19 cellular contexts compared by ENCODE assay signal in the genomic region with DNA sequence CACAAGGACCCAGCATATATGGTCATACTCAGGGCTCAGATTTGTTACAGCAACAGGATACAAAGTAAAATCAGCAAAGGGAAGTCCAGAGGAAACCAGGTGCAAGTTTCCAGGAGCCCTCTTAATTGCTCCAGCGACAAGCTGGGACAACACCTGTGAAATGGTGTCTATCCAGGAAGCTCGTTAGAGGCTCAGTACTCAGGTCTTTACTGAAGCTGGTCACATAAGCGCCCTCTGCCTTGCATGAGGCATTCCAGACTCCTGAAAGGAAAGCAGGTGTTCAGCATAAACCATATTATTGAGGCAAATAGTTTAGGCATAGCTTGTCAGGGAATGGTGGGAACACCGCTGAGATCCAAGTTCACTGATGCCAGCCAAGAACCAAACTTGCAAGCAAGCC.
DNase-seq lines count a peak whose midpoint lies in the region; ATAC-seq and TF ChIP-seq lines count a peak whose summit lies in the region.
"Had no signal": no experiment of that assay in that cellular context is flagged by ENCODE, and none has a peak within 500 bp of the region (broad histone marks: within the 10 kb centered on the region; RNA-seq: fewer than 3 reads in every experiment).

No MANE protein-coding gene starts in this region.

- no peaks in the 10 kb centered on the region for H3K36me3 ChIP-seq in Peyer's patch
- H3K36me3 ChIP-seq: HAP-1, SJCRH30 had no signal

- POLR2A ChIA-PET in WTC11 (lab: Charles Lee) = no interaction called here

- H3K4me3 ChIP-seq in Peyer's patch = no peak overlapping the region
- H3K4me3 ChIP-seq: HAP-1, SJCRH30 had no signal

- peak; percentile 61 for ATAC-seq in WTC11
- no peak for ATAC-seq in activated T-helper 17 cell treated with anti-CD3 and anti-CD28 coated beads, Interleukin-2, amount 50 U/mL, for 72 hours (replicated peaks)

- TF ChIP-seq POLR2A in Peyer's patch (IDR thresholded peaks at IDR 0.05) = no peak

- no peaks in the 10 kb centered on the region for H3K9me3 ChIP-seq in Peyer's patch
- H3K9me3 ChIP-seq: Caco-2, HAP-1, SJCRH30 had no signal

- in situ Hi-C loops in G401 (cut with HindIII; ENCODE audit: low sequenced_read_pairs) = no loop called here

- no peak overlapping the region for H3K27ac ChIP-seq in Peyer's patch
- H3K27ac ChIP-seq: C4-2B, SJCRH30 had no signal

- TF ChIP-seq CTCF in WTC11 (IDR thresholded peaks at IDR 0.05) = no peak
- TF ChIP-seq CTCF in Peyer's patch (IDR thresholded peaks at IDR 0.05) = no peak

- CTCF ChIA-PET in WTC11 (lab: Charles Lee) = interaction anchor here (0.7 to 2.7 kb wide), 3 partner anchors 10 to 174 kb away, joined by 3 to 11 read pairs (median 9); no protein-coding TSS in a partner anchor

- H3K9me3 Mint-ChIP-seq in WTC11 = no peaks in the 10 kb centered on the region
- no peaks in the 10 kb centered on the region for H3K9me3 Mint-ChIP-seq in activated T-helper 17 cell treated with anti-CD3 and anti-CD28 coated beads, Interleukin-2, amount 50 U/mL, for 72 hours
- H3K9me3 Mint-ChIP-seq: IgD-negative memory B cell had no signal

- no peaks in the 10 kb centered on the region for H3K4me1 ChIP-seq in Peyer's patch
- H3K4me1 ChIP-seq: Caco-2, HAP-1, SJCRH30 had no signal

- no peaks in the 10 kb centered on the region for H3K36me3 Mint-ChIP-seq in WTC11
- H3K36me3 Mint-ChIP-seq in activated T-helper 17 cell treated with anti-CD3 and anti-CD28 coated beads, Interleukin-2, amount 50 U/mL, for 72 hours (ENCODE audit: low read depth) = no peaks in the 10 kb centered on the region
- H3K36me3 Mint-ChIP-seq: IgD-negative memory B cell had no signal

- DNase-seq in G401 (ENCODE audit: low spot score) (peak; percentile 12), NCI-H2081 (lab: John Stamatoyannopoulos, UW) (peak; percentile 60 to 89), NCI-H345 (lab: John Stamatoyannopoulos, UW) (peak; percentile 31), WTC11 (ENCODE audit: low spot score) (no peak), COLO829 (ENCODE audit: low spot score) (no peak), Peyer's patch (no peak)
- no peak for DNase-seq in stimulated activated CD4-positive, alpha-beta T cell treated with anti-CD3 and anti-CD28 coated beads, Interleukin-2, amount 100 ng/mL, for 48 hours
- DNase-seq: Caco-2; DMS79; NCI-H1930; NK-92 treated with Interleukin-12 subunit alpha and Interleukin-12 subunit beta, amount 100 ng/mL, for 24 hours; OCI-M1; RPMI8226; SJCRH30; T-helper 2 cell had no signal

- H3K27me3 Mint-ChIP-seq in WTC11 (ENCODE audit: low read depth) = no peaks in the 10 kb centered on the region; the same call in 1 of the 2 replicates
- H3K27me3 Mint-ChIP-seq in activated T-helper 17 cell treated with anti-CD3 and anti-CD28 coated beads, Interleukin-2, amount 50 U/mL, for 72 hours = peaks cover 14% of the 10 kb centered on the region

- no peaks in the 10 kb centered on the region for H3K27me3 ChIP-seq in Peyer's patch

- 0 out of 2 replicates have a peak, but pooled peaks cover 6% of the 10 kb centered on the region for H3K4me1 Mint-ChIP-seq in WTC11
- no peaks in the 10 kb centered on the region for H3K4me1 Mint-ChIP-seq in activated T-helper 17 cell treated with anti-CD3 and anti-CD28 coated beads, Interleukin-2, amount 50 U/mL, for 72 hours
- H3K4me1 Mint-ChIP-seq: IgD-negative memory B cell had no signal

- H3K27ac Mint-ChIP-seq in WTC11 = no peak overlapping the region
- no peak overlapping the region for H3K27ac Mint-ChIP-seq in activated T-helper 17 cell treated with anti-CD3 and anti-CD28 coated beads, Interleukin-2, amount 50 U/mL, for 72 hours
- H3K27ac Mint-ChIP-seq: IgD-negative memory B cell had no signal

- no peak overlapping the region for H3K4me3 Mint-ChIP-seq in WTC11
- no peak overlapping the region for H3K4me3 Mint-ChIP-seq in activated T-helper 17 cell treated with anti-CD3 and anti-CD28 coated beads, Interleukin-2, amount 50 U/mL, for 72 hours
- H3K4me3 Mint-ChIP-seq: IgD-negative memory B cell had no signal

TF ChIP-seq in WTC11, 78 proteins besides CTCF, POLR2A, EP300 and RAD21:
- TF ChIP-seq SOX15 (CRISPR knock-in tag; IDR thresholded peaks at IDR 0.05) (no peak), JUN (CRISPR knock-in tag; IDR thresholded peaks at IDR 0.05) (no peak), TP53 (CRISPR knock-in tag; IDR thresholded peaks at IDR 0.05) (no peak), ZBTB21 (CRISPR knock-in tag; IDR thresholded peaks at IDR 0.05; ENCODE audit: borderline replicate concordance) (no peak), E2F5 (CRISPR knock-in tag; IDR thresholded peaks at IDR 0.05) (no peak), TCF7 (CRISPR knock-in tag; IDR thresholded peaks at IDR 0.05; ENCODE audit: low read depth) (no peak), CBFB (CRISPR knock-in tag; IDR thresholded peaks at IDR 0.05; ENCODE audit: low read depth) (no peak), ZNF423 (CRISPR knock-in tag; IDR thresholded peaks at IDR 0.05) (no peak), PRDM15 (CRISPR knock-in tag; IDR thresholded peaks at IDR 0.05) (no peak), RELA (CRISPR knock-in tag; IDR thresholded peaks at IDR 0.05; ENCODE audit: borderline replicate concordance) (no peak), RORB (CRISPR knock-in tag; IDR thresholded peaks at IDR 0.05) (no peak), MAX (CRISPR knock-in tag; IDR thresholded peaks at IDR 0.05) (no peak)
- TF ChIP-seq, protein P1, sequence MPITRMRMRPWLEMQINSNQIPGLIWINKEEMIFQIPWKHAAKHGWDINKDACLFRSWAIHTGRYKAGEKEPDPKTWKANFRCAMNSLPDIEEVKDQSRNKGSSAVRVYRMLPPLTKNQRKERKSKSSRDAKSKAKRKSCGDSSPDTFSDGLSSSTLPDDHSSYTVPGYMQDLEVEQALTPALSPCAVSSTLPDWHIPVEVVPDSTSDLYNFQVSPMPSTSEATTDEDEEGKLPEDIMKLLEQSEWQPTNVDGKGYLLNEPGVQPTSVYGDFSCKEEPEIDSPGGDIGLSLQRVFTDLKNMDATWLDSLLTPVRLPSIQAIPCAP (CRISPR knock-in tag; IDR thresholded peaks at IDR 0.05) = no peak

Comparison
In these comparisons a context has a peak if more than half of its experiments do, and no peak if none do; other contexts are left out.
1. DNase-seq: peak in G401 (single experiment), NCI-H2081 (2 of 2) and NCI-H345 (single experiment); none in WTC11 (single experiment), stimulated activated CD4-positive, alpha-beta T cell treated with anti-CD3 and anti-CD28 coated beads, Interleukin-2, amount 100 ng/mL, for 48 hours (0 of 2), COLO829 (single experiment) and Peyer's patch (0 of 3).